Comparison of ENCODE assay signal across 17 cellular contexts in genomic region chr20:37837934-37838333, GRCh38.
DNase-seq lines count a peak whose midpoint lies in the region; ATAC-seq and TF ChIP-seq lines count a peak whose summit lies in the region.
"Had no signal": no experiment of that assay in that cellular context is flagged by ENCODE, and none has a peak within 500 bp of the region (broad histone marks: within the 10 kb centered on the region; RNA-seq: fewer than 3 reads in every experiment).

No MANE protein-coding gene starts in this region.

- peaks cover 30% of the 10 kb centered on the region for H3K36me3 ChIP-seq in lower lobe of right lung
- H3K36me3 ChIP-seq in vagina, result peaks cover 0 to 23% of the 10 kb centered on the region in 2 donors

- H3K4me1 Mint-ChIP-seq in memory B cell (peaks cover 18% of the 10 kb centered on the region), T-cell (peaks cover 0 to 3% (median 0%) of the 10 kb centered on the region in 3 donors)

- ATAC-seq in memory B cell (ENCODE audit: low read depth), result no peak
- no peak for ATAC-seq in lower lobe of right lung
- no peak for ATAC-seq in T-cell (replicated peaks in 1 of 4)
- ATAC-seq: A549 had no signal

- H3K27ac ChIP-seq in C4-2B (peak overlapping the region; percentile 95), VCaP (peak overlapping the region; percentile 90), lower lobe of right lung (no peak overlapping the region), vagina (no peak overlapping the region)
- H3K27ac ChIP-seq: A549; BLaER1 treated with 17β-estradiol and CSF1 and Interleukin-3, amounts not matched to agents 10 nM and 100 nM had no signal

- CTCF ChIA-PET in T-cell (lab: Charles Lee), result no interaction called here

- no peak for DNase-seq in memory B cell (ENCODE audit: low spot score in 2 of 2)
- peak; percentile 74 for DNase-seq in retina
- no peak for DNase-seq in lower lobe of right lung
- no peak for DNase-seq in vagina (ENCODE audit: extremely low spot score in 2 of 2)
- DNase-seq in T-cell, result no peak
- DNase-seq: Karpas-422, NCI-H1048, NCI-H146, NCI-H2029 treated with DMSO at 0.1 percent for 48 hours, NCI-H2171 treated with DMSO at 0.1 percent for 48 hours, NCI-H446 treated with DMSO at 0.1 percent for 48 hours, Right ventricle myocardium superior had no signal

- H3K4me3 Mint-ChIP-seq in memory B cell (no peak overlapping the region), T-cell (no peak overlapping the region)
- H3K4me3 Mint-ChIP-seq: IgD-negative memory B cell had no signal

- H3K27ac Mint-ChIP-seq in memory B cell (peak overlapping the region; percentile 1), T-cell (no peak overlapping the region)

- TF ChIP-seq POLR2A in vagina (IDR thresholded peaks at IDR 0.05), result no peak

- TF ChIP-seq CTCF in C4-2B (conservative IDR thresholded peaks at IDR 0.05), result no peak
- TF ChIP-seq CTCF in VCaP (conservative IDR thresholded peaks at IDR 0.05), result no peak
- no peak for TF ChIP-seq CTCF in lower lobe of right lung (IDR thresholded peaks at IDR 0.05)
- TF ChIP-seq CTCF in vagina (IDR thresholded peaks at IDR 0.05), result no peak

- H3K9me3 ChIP-seq in lower lobe of right lung, result no peaks in the 10 kb centered on the region
- H3K9me3 ChIP-seq in vagina, result no peaks in the 10 kb centered on the region
- H3K9me3 ChIP-seq: A549 had no signal

- H3K9me3 Mint-ChIP-seq in memory B cell, result no peaks in the 10 kb centered on the region
- no peaks in the 10 kb centered on the region for H3K9me3 Mint-ChIP-seq in T-cell
- H3K9me3 Mint-ChIP-seq: IgD-negative memory B cell had no signal

- no peaks in the 10 kb centered on the region for H3K4me1 ChIP-seq in lower lobe of right lung
- H3K4me1 ChIP-seq in vagina, result no peaks in the 10 kb centered on the region
- H3K4me1 ChIP-seq: A549 had no signal

- H3K36me3 Mint-ChIP-seq in memory B cell (peaks cover 27% of the 10 kb centered on the region), T-cell (peaks cover 48% of the 10 kb centered on the region)

- intact Hi-C loops in lower lobe of right lung (cut with DNase I) (no loop called here), vagina (cut with DNase I) (no loop called here)

- H3K27me3 Mint-ChIP-seq in memory B cell (no peaks in the 10 kb centered on the region), T-cell (no peaks in the 10 kb centered on the region)
- H3K27me3 Mint-ChIP-seq: IgD-negative memory B cell had no signal

- H3K27me3 ChIP-seq in lower lobe of right lung (ENCODE audit: low read depth), result no peaks in the 10 kb centered on the region
- H3K27me3 ChIP-seq in vagina, result no peaks in the 10 kb centered on the region
- H3K27me3 ChIP-seq: BLaER1 treated with 17β-estradiol and CSF1 and Interleukin-3, amounts not matched to agents 10 nM and 100 nM had no signal

- H3K4me3 ChIP-seq in lower lobe of right lung (no peak overlapping the region), vagina (no peak overlapping the region)
- H3K4me3 ChIP-seq: A549; BLaER1 treated with 17β-estradiol and CSF1 and Interleukin-3, amounts not matched to agents 10 nM and 100 nM had no signal

- POLR2A ChIA-PET in T-cell (lab: Charles Lee), result no interaction called here

Comparison
In these comparisons a context has a peak if more than half of its experiments do, and no peak if none do; other contexts are left out.
1. H3K27ac ChIP-seq: peak in C4-2B (single experiment) and VCaP (single experiment); none in lower lobe of right lung (single experiment) and vagina (single experiment).